Comparison of ENCODE assay signal across 9 cellular contexts in genomic region chr21:17775431-17776126, GRCh38. TPM values are rescaled to one million over a fixed set of nuclear protein-coding genes. Genes with fewer than 3 reads are reported as not detected.
DNase-seq lines count a peak whose midpoint lies in the region; ATAC-seq, FAIRE-seq and TF ChIP-seq lines count a peak whose summit lies in the region.
"Had no signal": no experiment of that assay in that cellular context is flagged by ENCODE, and none has a peak within 500 bp of the region (broad histone marks: within the 10 kb centered on the region; RNA-seq: fewer than 3 reads in every experiment).

No MANE protein-coding gene starts in this region.

- H3K9me2 ChIP-seq in PC-3 (replicated peaks; ENCODE audit: low read length) = no peaks in the 10 kb centered on the region

- H3K27ac ChIP-seq in left lung (no peak overlapping the region), PC-3 (ENCODE audit: low read length) (no peak overlapping the region)
- H3K27ac ChIP-seq: SJSA1 had no signal

- no peaks in the 10 kb centered on the region for H3K36me3 Mint-ChIP-seq in activated B cell treated with CpG ODN at 0.5 μM for 24 hours (ENCODE audit: low read depth)

- peaks cover 10% of the 10 kb centered on the region for H3K9me3 Mint-ChIP-seq in activated B cell treated with CpG ODN at 0.5 μM for 24 hours

- peaks cover 39% of the 10 kb centered on the region for H3K4me1 Mint-ChIP-seq in activated B cell treated with CpG ODN at 0.5 μM for 24 hours

- no peak overlapping the region for H3K9ac ChIP-seq in PC-3 (ENCODE audit: low read length)

- peak; percentile 74 for ATAC-seq in HG02588 (IDR thresholded peaks at IDR 0.05; ENCODE audit: unreplicated experiment)
- ATAC-seq in activated B cell treated with CpG ODN at 0.5 μM for 24 hours (ENCODE audit: low read depth) = peak; percentile 81
- no peak for ATAC-seq in left lung
- no peak for ATAC-seq in PC-3

- POLR2A ChIA-PET in activated B cell treated with CpG ODN at 0.5 μM for 24 hours (lab: Charles Lee) = interaction anchor here (0.6 to 2.2 kb wide), 5 partner anchors 8 to 85 kb away, joined by 3 to 14 read pairs (median 3); partner anchors contain the start of gene C21orf91
- POLR2A ChIA-PET in PC-3 (lab: Charles Lee; ENCODE audit: unreplicated experiment) = no interaction called here

- H3K27me3 ChIP-seq in left lung = no peaks in the 10 kb centered on the region
- no peaks in the 10 kb centered on the region for H3K27me3 ChIP-seq in PC-3 (ENCODE audit: low read length)
- H3K27me3 ChIP-seq: SJSA1 had no signal

- no peaks in the 10 kb centered on the region for H3F3A ChIP-seq in PC-3 (ENCODE audit: low read length, unreplicated experiment)

- no peak for TF ChIP-seq CTCF in activated B cell treated with CpG ODN at 0.5 μM for 24 hours (IDR thresholded peaks at IDR 0.05)
- TF ChIP-seq CTCF in left lung (IDR thresholded peaks at IDR 0.05) = no peak
- no peak for TF ChIP-seq CTCF in PC-3 (conservative IDR thresholded peaks at IDR 0.05; ENCODE audit: low read depth, low read length)

- intact Hi-C loops in activated B cell treated with CpG ODN at 0.5 μM for 24 hours (cut with micrococcal nuclease) = loop anchor here (2.0 kb wide), 1 partner anchor 43 kb away; the partner anchor contains the start of gene C21orf91
- intact Hi-C loops in left lung (cut with DNase I) = no loop called here
- intact Hi-C loops in PC-3 (cut with micrococcal nuclease) = no loop called here

- H3K4me3 Mint-ChIP-seq in activated B cell treated with CpG ODN at 0.5 μM for 24 hours = peak overlapping the region; percentile 68

- TF ChIP-seq POLR2A in GM12892 (IDR thresholded peaks at IDR 0.05; ENCODE audit: low read depth, low read length) = no peak

- H3K4me2 ChIP-seq in PC-3 (ENCODE audit: low read length) = no peak overlapping the region

- no peaks in the 10 kb centered on the region for H3K79me2 ChIP-seq in PC-3 (ENCODE audit: low read length)

- H3K4me3 ChIP-seq in left lung (no peak overlapping the region), PC-3 (ENCODE audit: low read length) (no peak overlapping the region)
- H3K4me3 ChIP-seq: SJSA1 had no signal

- FAIRE-seq in GM12892 (lab: Jason Lieb, UNC) = peak; percentile 92

- no peaks in the 10 kb centered on the region for H3K27me3 Mint-ChIP-seq in activated B cell treated with CpG ODN at 0.5 μM for 24 hours

- peaks cover 0 to 18% of the 10 kb centered on the region in 2 donors for H3K9me3 ChIP-seq in left lung
- H3K9me3 ChIP-seq in PC-3 (ENCODE audit: low read length) = no peaks in the 10 kb centered on the region
- H3K9me3 ChIP-seq: SJSA1 had no signal

- H3K4me1 ChIP-seq in left lung (peaks cover 0 to 30% of the 10 kb centered on the region in 2 donors), PC-3 (ENCODE audit: insufficient read depth, low read length) (peaks cover 9% of the 10 kb centered on the region)
- H3K4me1 ChIP-seq: SJSA1 had no signal

- no TSS peak for BruUV-seq in PC-3 (replicated peaks; lab: Mats Ljungman, UMichigan)

- no peak for DNase-seq in GM12892 (ENCODE audit: insufficient read length)
- peak; percentile 25 for DNase-seq in activated B cell treated with CpG ODN at 0.5 μM for 24 hours
- DNase-seq in left lung = peak; percentile 34 to 46
- DNase-seq in NCI-H2081 treated with DMSO at 0.1 percent for 48 hours (lab: John Stamatoyannopoulos, UW) = no peak
- DNase-seq in SHP77 (lab: John Stamatoyannopoulos, UW) = no peak
- DNase-seq in DMS 273 treated with DMSO at 0.1 percent for 48 hours (lab: John Stamatoyannopoulos, UW) = no peak
- DNase-seq in PC-3 = no peak

- peak overlapping the region; percentile 42 for H3K27ac Mint-ChIP-seq in activated B cell treated with CpG ODN at 0.5 μM for 24 hours

- CTCF ChIA-PET in activated B cell treated with CpG ODN at 0.5 μM for 24 hours (lab: Charles Lee) = no interaction called here
- CTCF ChIA-PET in PC-3 (lab: Charles Lee) = no interaction called here

- H2AFZ ChIP-seq in PC-3 (ENCODE audit: low read length) = no peak overlapping the region

- no peaks in the 10 kb centered on the region for H4K20me1 ChIP-seq in PC-3 (ENCODE audit: low read length)

- H3K36me3 ChIP-seq in left lung (no peaks in the 10 kb centered on the region), PC-3 (ENCODE audit: low read depth, low read length) (no peaks in the 10 kb centered on the region)
- H3K36me3 ChIP-seq: SJSA1 had no signal

RNA-seq across cellular contexts. Expression of gene C21orf91, which starts 43.6 kb away (rescaled TPM):
- polyA plus RNA-seq in GM12892 (2012; ENCODE audit: missing spikeins) = 14.0 TPM
- 34.2 and 35.9 TPM in 2 replicates for total RNA-seq in activated B cell treated with CpG ODN at 0.5 μM for 24 hours
- 10 to 100 TPM; 10.8 to 24.1 TPM for total RNA-seq in left lung
- total RNA-seq in PC-3 (2014; rRNA removed) = 6.1 and 7.7 TPM in 2 replicates

Comparison
In these comparisons a context has a peak if more than half of its experiments do, and no peak if none do; other contexts are left out.
1. DNase-seq: peak in activated B cell treated with CpG ODN at 0.5 μM for 24 hours (single experiment) and left lung (2 of 2); none in GM12892 (single experiment), NCI-H2081 treated with DMSO at 0.1 percent for 48 hours (single experiment), SHP77 (0 of 2), DMS 273 treated with DMSO at 0.1 percent for 48 hours (single experiment) and PC-3 (single experiment).
2. ATAC-seq: peak in HG02588 (single experiment) and activated B cell treated with CpG ODN at 0.5 μM for 24 hours (single experiment); none in left lung (single experiment) and PC-3 (single experiment).